ENCODE assay signal across 8 cellular contexts in the genomic region with DNA sequence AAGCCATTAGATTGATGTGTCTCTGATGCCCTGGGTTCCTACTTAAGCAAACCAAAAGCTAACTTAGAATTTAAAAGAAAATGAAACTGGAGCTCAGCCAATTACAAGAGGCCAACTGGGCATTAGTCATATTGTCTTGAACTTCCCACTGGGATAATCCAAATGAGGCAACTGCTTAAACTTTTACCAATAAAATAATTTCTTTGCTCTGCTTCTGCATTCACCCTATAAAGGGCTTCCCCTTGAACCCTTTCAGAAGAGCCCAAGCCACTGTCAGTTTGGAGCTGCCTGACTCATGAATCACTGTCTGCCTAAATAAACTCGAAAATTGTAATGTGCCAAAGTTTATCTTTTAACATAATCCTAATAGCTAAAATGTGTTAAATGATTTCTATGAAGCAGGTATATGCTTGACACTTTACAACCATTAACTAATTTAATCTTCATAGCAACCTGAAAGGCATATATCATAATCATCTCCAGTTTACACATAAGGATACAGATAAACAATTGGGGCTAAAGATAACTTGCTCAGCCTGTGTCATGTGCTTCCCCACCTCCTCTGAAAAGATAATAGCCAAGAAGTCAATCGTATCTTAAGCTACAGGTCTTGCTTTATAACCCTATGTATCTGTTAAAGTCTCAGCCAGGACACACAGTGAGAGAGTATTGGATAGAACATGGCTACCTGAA. TPM values are rescaled to one million over a fixed set of nuclear protein-coding genes. Genes with fewer than 3 reads are reported as not detected.
A peak's percentile ranks its signal among the peaks of the same experiment; 100 is the strongest.
DNase-seq lines count a peak whose midpoint lies in the region; ATAC-seq and TF ChIP-seq lines count a peak whose summit lies in the region.
"Had no signal": no experiment of that assay in that cellular context is flagged by ENCODE, and none has a peak within 500 bp of the region (broad histone marks: within the 10 kb centered on the region; RNA-seq: fewer than 3 reads in every experiment).

No MANE protein-coding gene starts in this region.

- no peak for TF ChIP-seq POLR2A in sigmoid colon (IDR thresholded peaks at IDR 0.05)

- no peaks in the 10 kb centered on the region for H3K36me3 Mint-ChIP-seq in activated naive CD8-positive, alpha-beta T cell
- H3K36me3 Mint-ChIP-seq in naive thymus-derived CD8-positive, alpha-beta T cell: peaks cover 0 to 5% (median 2%) of the 10 kb centered on the region in 3 donors

- no peak overlapping the region for H3K27ac ChIP-seq in sigmoid colon

- no peak overlapping the region for H3K4me3 ChIP-seq in sigmoid colon

- intact Hi-C loops in sigmoid colon (cut with DNase I): no loop called here

- H3K27ac Mint-ChIP-seq in activated naive CD8-positive, alpha-beta T cell: peak overlapping the region; percentile 98
- peak overlapping the region; percentile 23 to 96 (median 90) for H3K27ac Mint-ChIP-seq in naive thymus-derived CD8-positive, alpha-beta T cell

- ATAC-seq in HG02973 (IDR thresholded peaks at IDR 0.05; ENCODE audit: unreplicated experiment) (peak; percentile 13), left lobe of liver (no peak)
- peak; percentile 2 to 12 for ATAC-seq in naive thymus-derived CD8-positive, alpha-beta T cell

- H3K4me1 ChIP-seq in sigmoid colon: no peaks in the 10 kb centered on the region

- TF ChIP-seq EP300 in sigmoid colon (IDR thresholded peaks at IDR 0.05): no peak

- no peaks in the 10 kb centered on the region for H3K9me3 ChIP-seq in sigmoid colon

- peaks cover 25% of the 10 kb centered on the region for H3K4me1 Mint-ChIP-seq in activated naive CD8-positive, alpha-beta T cell (ENCODE audit: low read depth)
- peaks cover 12 to 30% (median 20%) of the 10 kb centered on the region in 4 donors for H3K4me1 Mint-ChIP-seq in naive thymus-derived CD8-positive, alpha-beta T cell

- WGBS in sigmoid colon, 2 donors: 42 to 76% methylated on average over 2 of the region's 2 CpGs

- POLR2A ChIA-PET in naive thymus-derived CD8-positive, alpha-beta T cell (lab: Charles Lee): interaction anchor here (1.4 to 2.7 kb wide), 4 partner anchors 10 to 177 kb away, joined by 3 to 30 read pairs (median 16); a partner anchor contains a TSS

- no peaks in the 10 kb centered on the region for H3K9me3 Mint-ChIP-seq in activated naive CD8-positive, alpha-beta T cell (ENCODE audit: low read depth)
- H3K9me3 Mint-ChIP-seq in naive thymus-derived CD8-positive, alpha-beta T cell: peaks cover 0 to 6% (median 0%) of the 10 kb centered on the region in 9 donors

- H3K36me3 ChIP-seq in sigmoid colon: no peaks in the 10 kb centered on the region

- DNase-seq in GM04504 (ENCODE audit: low read depth) (peak; percentile 52), sigmoid colon (no peak), NCI-H1048 (lab: John Stamatoyannopoulos, UW) (no peak), left lobe of liver (ENCODE audit: low spot score) (no peak)
- no peak for DNase-seq in naive thymus-derived CD8-positive, alpha-beta T cell

- H3K4me3 Mint-ChIP-seq in activated naive CD8-positive, alpha-beta T cell: peak overlapping the region; percentile 33
- peak overlapping the region in 4 of 10 donors; percentile 7 to 69 (median 52) for H3K4me3 Mint-ChIP-seq in naive thymus-derived CD8-positive, alpha-beta T cell

- H3K27me3 ChIP-seq in sigmoid colon: peaks cover 0 to 3% (median 0%) of the 10 kb centered on the region in 3 donors

- no peak for TF ChIP-seq CTCF in sigmoid colon (IDR thresholded peaks at IDR 0.05)

- no peaks in the 10 kb centered on the region for H3K27me3 Mint-ChIP-seq in activated naive CD8-positive, alpha-beta T cell
- no peaks in the 10 kb centered on the region for H3K27me3 Mint-ChIP-seq in naive thymus-derived CD8-positive, alpha-beta T cell

RNA-seq across cellular contexts. Expression of a gene that starts 11.5 kb away (rescaled TPM):
- 1 to 10 TPM in 1 of 2 experiments, under 1 TPM in 1; 0.91 to 1.6 TPM for total RNA-seq in naive thymus-derived CD8-positive, alpha-beta T cell
- 1 to 10 TPM; 2.1 to 2.3 (median 2.2) TPM for polyA plus RNA-seq in naive thymus-derived CD8-positive, alpha-beta T cell
- total RNA-seq in sigmoid colon: under 1 TPM in 2 of 4 donors, not detected in 2; 0.14 to 0.36 TPM
- under 1 TPM in 2 of 3 donors, not detected in 1; 0.36 to 0.60 TPM for polyA plus RNA-seq in sigmoid colon
- 0.23 TPM for total RNA-seq in left lobe of liver
- total RNA-seq: H1 had no signal

RNA-seq across cellular contexts. Expression of a gene that starts 15.2 kb away (rescaled TPM):
- total RNA-seq in naive thymus-derived CD8-positive, alpha-beta T cell: 1 to 10 TPM; 5.6 to 9.3 TPM
- 10 to 100 TPM in 1 of 3 donors, 1 to 10 TPM in 2; 7.2 to 13.4 (median 9.8) TPM for polyA plus RNA-seq in naive thymus-derived CD8-positive, alpha-beta T cell
- total RNA-seq in sigmoid colon: 1 to 10 TPM; 1.2 to 4.9 (median 2.1) TPM
- 1 to 10 TPM in 2 of 3 donors, not detected in 1; 1.2 to 2.0 TPM for polyA plus RNA-seq in sigmoid colon
- total RNA-seq in left lobe of liver: 1.6 TPM

RNA-seq across cellular contexts. Expression of a gene that starts 51.4 kb away (rescaled TPM):
- total RNA-seq in naive thymus-derived CD8-positive, alpha-beta T cell: not detected
- under 1 TPM in 2 of 3 donors, not detected in 1; 0.28 to 0.46 TPM for polyA plus RNA-seq in naive thymus-derived CD8-positive, alpha-beta T cell
- total RNA-seq in sigmoid colon: 1 to 10 TPM in 1 of 4 donors, not detected in 3; 1.1 TPM
- polyA plus RNA-seq in sigmoid colon: under 1 TPM in 1 of 3 donors, not detected in 2; 0.36 TPM
- 0.25 TPM for total RNA-seq in left lobe of liver
- total RNA-seq: H1 had no signal
- polyA plus RNA-seq: H1 had no signal
